ENCODE assay signal across 27 cellular contexts in the genomic region with DNA sequence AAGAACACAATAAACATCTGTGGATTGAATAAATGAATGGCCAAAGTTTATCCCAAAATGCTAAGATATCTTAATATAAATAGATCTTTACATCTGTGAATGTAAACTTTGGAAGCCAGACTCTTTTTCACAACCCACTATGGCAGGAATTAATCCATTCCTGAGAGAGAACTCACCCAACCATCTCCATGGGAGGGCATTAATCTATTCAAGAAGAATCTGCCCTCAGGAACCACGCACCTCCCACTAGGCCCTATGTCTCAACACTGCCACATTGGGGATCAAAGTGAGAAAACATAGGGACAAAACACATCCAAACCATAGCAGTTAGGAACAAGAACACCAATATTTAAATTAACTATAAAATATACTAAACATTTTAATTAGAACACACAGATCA. TPM values are rescaled to one million over a fixed set of nuclear protein-coding genes. Genes with fewer than 3 reads are reported as not detected.
DNase-seq lines count a peak whose midpoint lies in the region; ATAC-seq and TF ChIP-seq lines count a peak whose summit lies in the region.
"Had no signal": no experiment of that assay in that cellular context is flagged by ENCODE, and none has a peak within 500 bp of the region (broad histone marks: within the 10 kb centered on the region; RNA-seq: fewer than 3 reads in every experiment).

No MANE protein-coding gene starts in this region.

- H3K27me3 ChIP-seq in GM23338 (ENCODE audit: insufficient read depth) (no peaks in the 10 kb centered on the region), SJSA1 (replicated peaks) (no peaks in the 10 kb centered on the region), ascending aorta (no peaks in the 10 kb centered on the region), smooth muscle cell (ENCODE audit: low read depth) (no peaks in the 10 kb centered on the region)
- H3K27me3 ChIP-seq: foreskin keratinocyte, stomach had no signal

- H3K27ac ChIP-seq in GM23338 (ENCODE audit: low read depth) (no peak overlapping the region; the same call in 1 of the 2 replicates), SJSA1 (no peak overlapping the region), ascending aorta (no peak overlapping the region), smooth muscle cell (ENCODE audit: low read depth) (no peak overlapping the region)
- H3K27ac ChIP-seq: foreskin keratinocyte, skin epidermis, stomach had no signal

- no peaks in the 10 kb centered on the region for H3F3A ChIP-seq in GM23338 (replicated peaks; ENCODE audit: low read depth)
- no peaks in the 10 kb centered on the region for H3F3A ChIP-seq in smooth muscle cell (ENCODE audit: low read depth)

- H3K79me2 ChIP-seq in GM23338 (replicated peaks; ENCODE audit: insufficient read depth) (peaks cover 70% of the 10 kb centered on the region), smooth muscle cell (ENCODE audit: low read depth) (no peaks in the 10 kb centered on the region)

- H3K9me2 ChIP-seq in GM23338 (ENCODE audit: insufficient read depth) = no peaks in the 10 kb centered on the region

- H3K4me1 Mint-ChIP-seq in GM23338 = peaks cover 14% of the 10 kb centered on the region; the same call in 2 of the 3 replicates

- H3K4me3 ChIP-seq in GM23338 = no peak overlapping the region
- no peak overlapping the region for H3K4me3 ChIP-seq in SJSA1
- no peak overlapping the region for H3K4me3 ChIP-seq in foreskin fibroblast (ENCODE audit: low read depth in 1 of 2, low read length in 2 of 2)
- no peak overlapping the region for H3K4me3 ChIP-seq in ascending aorta
- no peak overlapping the region for H3K4me3 ChIP-seq in smooth muscle cell
- H3K4me3 ChIP-seq: skin epidermis, stomach had no signal

- H3K9me3 Mint-ChIP-seq in GM23338 = no peaks in the 10 kb centered on the region
- H3K9me3 Mint-ChIP-seq: activated B cell treated with CpG ODN at 0.5 μM for 24 hours; activated CD4-positive, alpha-beta memory T cell treated with anti-CD3 and anti-CD28 coated beads for 36 hours; nephron progenitor cell had no signal

- peaks cover 7% of the 10 kb centered on the region; the same call in 1 of the 2 replicates for H4K20me1 ChIP-seq in GM23338 (replicated peaks; ENCODE audit: insufficient read depth)
- no peaks in the 10 kb centered on the region for H4K20me1 ChIP-seq in smooth muscle cell (ENCODE audit: low read depth)

- no peak overlapping the region for H3K4me2 ChIP-seq in GM23338
- H3K4me2 ChIP-seq in smooth muscle cell = no peak overlapping the region

- H3K36me3 ChIP-seq in GM23338 (ENCODE audit: insufficient read depth) (peaks cover 4% of the 10 kb centered on the region; the same call in 1 of the 2 replicates), SJSA1 (peaks cover 4% of the 10 kb centered on the region; the same call in 1 of the 2 replicates), ascending aorta (no peaks in the 10 kb centered on the region), smooth muscle cell (ENCODE audit: low read depth) (no peaks in the 10 kb centered on the region)

- TF ChIP-seq CTCF in GM23338 (conservative IDR thresholded peaks at IDR 0.05; ENCODE audit: low read depth in 2 of 2) = no peak
- TF ChIP-seq CTCF in foreskin fibroblast (IDR thresholded peaks at IDR 0.05; ENCODE audit: low read depth, low read length) = no peak
- TF ChIP-seq CTCF in ascending aorta (IDR thresholded peaks at IDR 0.05) = no peak
- TF ChIP-seq CTCF in smooth muscle cell (IDR thresholded peaks at IDR 0.05; ENCODE audit: borderline replicate concordance, insufficient read depth, poor library complexity, severe bottlenecking) = no peak

- no peak overlapping the region for H2AFZ ChIP-seq in GM23338
- H2AFZ ChIP-seq in smooth muscle cell (ENCODE audit: low read depth) = no peak overlapping the region

- no peak overlapping the region for H3K4me3 Mint-ChIP-seq in GM23338
- H3K4me3 Mint-ChIP-seq: activated B cell treated with CpG ODN at 0.5 μM for 24 hours; activated CD4-positive, alpha-beta memory T cell treated with anti-CD3 and anti-CD28 coated beads for 36 hours; CD14-positive monocyte; nephron progenitor cell; T-helper 17 cell had no signal

- H3K4me1 ChIP-seq in GM23338 (ENCODE audit: insufficient read depth) = peaks cover 12% of the 10 kb centered on the region; the same call in 1 of the 2 replicates
- peaks cover 15% of the 10 kb centered on the region for H3K4me1 ChIP-seq in SJSA1 (replicated peaks)
- H3K4me1 ChIP-seq in ascending aorta = peaks cover 0 to 4% of the 10 kb centered on the region in 2 donors
- peaks cover 16% of the 10 kb centered on the region for H3K4me1 ChIP-seq in smooth muscle cell (ENCODE audit: low read depth)
- H3K4me1 ChIP-seq: foreskin keratinocyte had no signal

- no peaks in the 10 kb centered on the region for H3K9me3 ChIP-seq in SJSA1 (replicated peaks)
- no peaks in the 10 kb centered on the region for H3K9me3 ChIP-seq in ascending aorta
- H3K9me3 ChIP-seq in smooth muscle cell (replicated peaks; ENCODE audit: low read depth) = no peaks in the 10 kb centered on the region
- H3K9me3 ChIP-seq: stomach had no signal

- H3K36me3 Mint-ChIP-seq in GM23338 (ENCODE audit: low read depth) = peaks cover 8% of the 10 kb centered on the region

- 76% methylated on average over 1 of the region's 1 CpG for WGBS in smooth muscle cell (ENCODE audit: low lambda C conversion rate)

- no peak overlapping the region for H3K9ac ChIP-seq in smooth muscle cell (ENCODE audit: low read depth)

- H3K27ac Mint-ChIP-seq in GM23338 = no peak overlapping the region
- H3K27ac Mint-ChIP-seq: activated B cell treated with CpG ODN at 0.5 μM for 24 hours; activated CD4-positive, alpha-beta memory T cell treated with anti-CD3 and anti-CD28 coated beads for 36 hours; nephron progenitor cell; T-helper 17 cell had no signal

- peaks cover 4% of the 10 kb centered on the region for H3K27me3 Mint-ChIP-seq in GM23338 (ENCODE audit: insufficient read depth, low read depth, poor library complexity)
- H3K27me3 Mint-ChIP-seq: activated B cell treated with CpG ODN at 0.5 μM for 24 hours; activated CD4-positive, alpha-beta memory T cell treated with anti-CD3 and anti-CD28 coated beads for 36 hours; progenitor cell of endocrine pancreas; T-helper 17 cell had no signal

- DNase-seq in A172 (ENCODE audit: low spot score) (peak; percentile 4), GM23338 (ENCODE audit: low spot score) (peak; percentile 34), SJSA1 (ENCODE audit: low read depth in 1 of 2, low spot score in 2 of 2) (peak; percentile 54 to 57), foreskin fibroblast (peak; percentile 41 to 70), left cardiac atrium (no peak), ascending aorta (ENCODE audit: low spot score in 2 of 2) (no peak), smooth muscle cell (lab: John Stamatoyannopoulos, UW; ENCODE audit: unreplicated experiment) (no peak)
- DNase-seq: 8988T; activated B cell treated with CpG ODN at 0.5 μM for 24 hours; activated CD4-positive, alpha-beta memory T cell treated with anti-CD3 and anti-CD28 coated beads for 36 hours; activated naive CD4-positive, alpha-beta T cell; anterior cingulate cortex; DMS 273 treated with DMSO at 0.1 percent for 48 hours; foreskin keratinocyte; Kasumi-1; NCI-H1417 treated with DMSO at 0.1 percent for 48 hours; NCI-H2171; nephron progenitor cell; SHP77 treated with DMSO at 0.1 percent for 48 hours; stimulated activated CD4-positive, alpha-beta T cell treated with anti-CD3 and anti-CD28 coated beads, Interleukin-4, amount 100 ng/mL, for 24 hours; stomach; T-helper 17 cell; trophoblast cell had no signal

- ATAC-seq in GM23338 = no peak
- no peak for ATAC-seq in left cardiac atrium
- ATAC-seq in HG03045 (IDR thresholded peaks at IDR 0.05; ENCODE audit: unreplicated experiment) = no peak
- ATAC-seq: foreskin keratinocyte, T-helper 17 cell had no signal

- intact Hi-C loops in left cardiac atrium (cut with DNase I) = loop anchor here in 1 of 2 donors (10.0 kb wide), 1 partner anchor 153 kb away; no protein-coding TSS in a partner anchor
- intact Hi-C loops in ascending aorta (cut with DNase I) = no loop called here

TF ChIP-seq in GM23338, 12 proteins besides CTCF, POLR2A, EP300 and RAD21:
- TF ChIP-seq EZH2 (IDR thresholded peaks at IDR 0.05; ENCODE audit: low read depth, unreplicated experiment) (no peak), ZNF114 (CRISPR knock-in tag; IDR thresholded peaks at IDR 0.05) (no peak), JUNB (IDR thresholded peaks at IDR 0.05; ENCODE audit: unreplicated experiment) (no peak), NANOG (IDR thresholded peaks at IDR 0.05; ENCODE audit: borderline replicate concordance) (no peak), STAT1 (IDR thresholded peaks at IDR 0.05; ENCODE audit: unreplicated experiment) (no peak), ZNF331 (CRISPR knock-in tag; IDR thresholded peaks at IDR 0.05; ENCODE audit: low read depth) (no peak)

RNA-seq across cellular contexts. Expression of gene UBE3D, which starts 3.4 kb away (rescaled TPM):
- 5.1 and 5.4 TPM in 2 replicates for total RNA-seq in A172 (2014; rRNA removed; shearing (Covaris generic))
- 28.2 and 31.4 TPM in 2 replicates for total RNA-seq in GM23338 (2014; rRNA removed; shearing (Covaris generic))
- polyA plus RNA-seq in GM23338 (2016; fragmentation: Nextera tagmentation; extraction: Ambion mirVana) (17.0 and 17.5 TPM in 2 replicates), smooth muscle cell (2.1 and 3.9 TPM in 2 replicates)
- total RNA-seq in SJSA1 (2014; rRNA removed; shearing (Covaris generic)) = 6.8 and 6.9 TPM in 2 replicates
- total RNA-seq in left cardiac atrium (1 to 10 TPM; 3.0 to 3.1 TPM), ascending aorta (0.21 TPM), smooth muscle cell (6.1 and 7.5 TPM in 2 replicates)

RNA-seq across cellular contexts. Expression of gene DOP1A, which starts 5.2 kb away (rescaled TPM):
- 6.8 and 7.4 TPM in 2 replicates for total RNA-seq in A172 (2014; rRNA removed; shearing (Covaris generic))
- total RNA-seq in GM23338 (2014; rRNA removed; shearing (Covaris generic)) = 18.6 and 34.4 TPM in 2 replicates
- polyA plus RNA-seq in GM23338 (2016; fragmentation: Nextera tagmentation; extraction: Ambion mirVana) (2.1 and 3.9 TPM in 2 replicates), smooth muscle cell (0.93 and 1.4 TPM in 2 replicates)
- 13.9 and 15.9 TPM in 2 replicates for total RNA-seq in SJSA1 (2014; rRNA removed; shearing (Covaris generic))
- total RNA-seq in left cardiac atrium (10 to 100 TPM; 11.8 to 14.3 TPM), ascending aorta (13.2 TPM), smooth muscle cell (11.0 and 14.3 TPM in 2 replicates)

Comparison
In these comparisons a context has a peak if more than half of its experiments do, and no peak if none do; other contexts are left out.
1. DNase-seq: peak in A172 (single experiment), GM23338 (single experiment), SJSA1 (2 of 2) and foreskin fibroblast (2 of 2); none in left cardiac atrium (single experiment), ascending aorta (0 of 2) and smooth muscle cell (single experiment).